In genomic region chr2:225041871-225042799, GRCh38 we compare ENCODE assay signal across 8 cellular contexts.
A peak's percentile ranks its signal among the peaks of the same experiment; 100 is the strongest.
DNase-seq lines count a peak whose midpoint lies in the region; ATAC-seq and TF ChIP-seq lines count a peak whose summit lies in the region.

Gene DOCK10, minus strand, starts transcription at chr2:225042468. Its CDS starts 94 bp downstream, at chr2:225042374.

- peak within 1 kb of the TSS; percentile 80 to 87 (median 86) for H3K4me3 Mint-ChIP-seq in nephron

- no peak for TF ChIP-seq CTCF in fibroblast of mammary gland (conservative IDR thresholded peaks at IDR 0.05; ENCODE audit: control insufficient read depth, insufficient read depth, low read depth, low read length)
- TF ChIP-seq CTCF in nephron (IDR thresholded peaks at IDR 0.05; ENCODE audit: unreplicated experiment in 3 of 3) = no peak

- peaks cover 13% of the 10 kb centered on the region for H3K4me1 Mint-ChIP-seq in nephron

- peak within 1 kb of the TSS in 1 of 3 experiments; percentile 12 for H3K27ac Mint-ChIP-seq in nephron

- peak; percentile 27 for ATAC-seq in HG02623 (IDR thresholded peaks at IDR 0.05; ENCODE audit: unreplicated experiment)

- H3K9me3 Mint-ChIP-seq in nephron = no peaks in the 10 kb centered on the region

- peak within 1 kb of the TSS; percentile 67 for H3K4me3 ChIP-seq in fibroblast of mammary gland (ENCODE audit: control insufficient read depth, low read depth, low read length)

- H3K36me3 Mint-ChIP-seq in nephron (ENCODE audit: low read depth) = no peaks in the 10 kb centered on the region

- peaks cover 66% of the 10 kb centered on the region for H3K27me3 Mint-ChIP-seq in nephron (ENCODE audit: low read depth)

- H3K27ac ChIP-seq in substantia nigra (ENCODE audit: low read depth, low read length, poor library complexity, severe bottlenecking) = peak within 1 kb of the TSS; percentile 96

- DNase-seq in DMS 273 (lab: John Stamatoyannopoulos, UW; ENCODE audit: unreplicated experiment) (peak; percentile 71), DMS 273 treated with DMSO at 0.1 percent for 48 hours (lab: John Stamatoyannopoulos, UW) (no peak), NOMO-1 (lab: John Stamatoyannopoulos, UW; ENCODE audit: unreplicated experiment in 2 of 2) (peak; percentile 66 to 67), fibroblast of mammary gland (ENCODE audit: low read depth) (peak; percentile 66), substantia nigra (lab: John Stamatoyannopoulos, UW) (peak in 46 of 49 donors; percentile 20 to 79 (median 60))
- peak; percentile 72 to 77 for DNase-seq in activated T-cell treated with anti-CD3 and anti-CD28 coated beads, Interleukin-2, amount 50 U/mL, for 48 hours
